Comparison of ENCODE assay signal across 11 cellular contexts in genomic region chr16:9112166-9112843, GRCh38. TPM values are rescaled to one million over a fixed set of nuclear protein-coding genes. Genes with fewer than 3 reads are reported as not detected.
DNase-seq lines count a peak whose midpoint lies in the region; ATAC-seq and TF ChIP-seq lines count a peak whose summit lies in the region.
"Had no signal": no experiment of that assay in that cellular context is flagged by ENCODE, and none has a peak within 500 bp of the region (broad histone marks: within the 10 kb centered on the region; RNA-seq: fewer than 3 reads in every experiment).

No MANE protein-coding gene starts in this region.

- peak overlapping the region; percentile 11; the same call in 1 of the 2 replicates for H3K4me2 ChIP-seq in IMR-90 (ENCODE audit: low read depth, low read length)
- H3K4me2 ChIP-seq in neural progenitor cell = no peak overlapping the region

- no peak overlapping the region for H3K4me3 ChIP-seq in A673 (ENCODE audit: low read depth, low read length, poor library complexity, severe bottlenecking)
- H3K4me3 ChIP-seq in IMR-90 (ENCODE audit: insufficient read depth, low read depth, low read length) = no peak overlapping the region
- H3K4me3 ChIP-seq in neural progenitor cell = no peak overlapping the region

- intact Hi-C loops in A673 (cut with micrococcal nuclease; ENCODE audit: unreplicated experiment) = loop anchor here (10.0 kb wide), 1 partner anchor 208 kb away; no protein-coding TSS in a partner anchor
- intact Hi-C loops in IMR-90 (cut with micrococcal nuclease) = no loop called here
- intact Hi-C loops in natural killer cell (cut with micrococcal nuclease) = no loop called here

- in situ Hi-C loops in IMR-90 (cut with MboI; ENCODE audit: low sequenced_read_pairs) = loop anchor here (25.0 kb wide), 1 partner anchor 1825 kb away; the partner anchor contains the start of genes CLEC16A and DEXI

- no peak overlapping the region for H4K8ac ChIP-seq in IMR-90 (ENCODE audit: low read depth in 2 of 2, low read length in 2 of 2)

- no peak overlapping the region for H3K18ac ChIP-seq in IMR-90 (ENCODE audit: low read depth, low read length)

- no peak overlapping the region for H2AK9ac ChIP-seq in IMR-90 (replicated peaks; ENCODE audit: low read depth, low read length, poor library complexity)

- H4K20me1 ChIP-seq in IMR-90 (ENCODE audit: insufficient read depth, low read length) (peaks cover 100% of the 10 kb centered on the region), neural progenitor cell (ENCODE audit: low read depth) (peaks cover 100% of the 10 kb centered on the region)

- peaks cover 10 to 68% of the 10 kb centered on the region in 2 experiments for H3K79me1 ChIP-seq in IMR-90 (ENCODE audit: low read depth in 1 of 2, low read length in 2 of 2)

- H3K79me2 ChIP-seq in neural progenitor cell (ENCODE audit: low read depth) = peaks cover 100% of the 10 kb centered on the region

- peaks cover 8% of the 10 kb centered on the region for H3F3A ChIP-seq in neural progenitor cell (ENCODE audit: low read depth)

- ATAC-seq in IMR-90 (ENCODE audit: low read depth) (no peak), natural killer cell (peak in 1 of 3 donors; percentile 24), GM21515 (IDR thresholded peaks at IDR 0.05; ENCODE audit: unreplicated experiment) (no peak)

- no peaks in the 10 kb centered on the region for H3K9me3 ChIP-seq in A673 (ENCODE audit: low read depth, low read length, poor library complexity, severe bottlenecking)
- no peaks in the 10 kb centered on the region for H3K9me3 ChIP-seq in IMR-90 (ENCODE audit: control insufficient read depth, insufficient read depth, low read length)
- no peaks in the 10 kb centered on the region for H3K9me3 ChIP-seq in neural progenitor cell (ENCODE audit: low read depth)

- H3K27ac Mint-ChIP-seq in natural killer cell (peak overlapping the region; percentile 82 to 88), neural progenitor cell (no peak overlapping the region)

- H2AFZ ChIP-seq in IMR-90 (replicated peaks; ENCODE audit: low read length, poor library complexity) (no peak overlapping the region), neural progenitor cell (replicated peaks) (no peak overlapping the region)

- H4K91ac ChIP-seq in IMR-90 (ENCODE audit: insufficient read depth, low read depth, low read length) = no peak overlapping the region

- H4K5ac ChIP-seq in IMR-90 (ENCODE audit: low read depth, low read length) = no peak overlapping the region

- H3K27me3 Mint-ChIP-seq in natural killer cell (ENCODE audit: low read depth in 2 of 2) (no peaks in the 10 kb centered on the region), neural progenitor cell (ENCODE audit: insufficient read depth, low read depth) (no peaks in the 10 kb centered on the region)

- H3K14ac ChIP-seq in IMR-90 (replicated peaks; ENCODE audit: low read depth, low read length) = no peak overlapping the region

- H3K36me3 ChIP-seq in A673 (ENCODE audit: insufficient read depth, low read length, poor library complexity, severe bottlenecking) = peaks cover 86% of the 10 kb centered on the region
- H3K36me3 ChIP-seq in IMR-90 (ENCODE audit: control insufficient read depth, insufficient read depth, low read length) = peaks cover 39% of the 10 kb centered on the region
- H3K36me3 ChIP-seq in neural progenitor cell = peaks cover under 1% of the 10 kb centered on the region

- H3K9me1 ChIP-seq in IMR-90 (ENCODE audit: insufficient read depth, low read length) = peaks cover 30% of the 10 kb centered on the region

- H3K27ac ChIP-seq in A673 (ENCODE audit: low read depth, low read length, poor library complexity, severe bottlenecking) = peak overlapping the region; percentile 49
- peak overlapping the region; percentile 10; the same call in 1 of the 2 replicates for H3K27ac ChIP-seq in IMR-90 (ENCODE audit: insufficient read depth, low read length)
- H3K27ac ChIP-seq in epithelial cell of prostate = peak overlapping the region; percentile 69
- no peak overlapping the region for H3K27ac ChIP-seq in neural progenitor cell

- POLR2A ChIA-PET in A673 (lab: Charles Lee; ENCODE audit: low non-redundant PET) = no interaction called here
- POLR2A ChIA-PET in IMR-90 (lab: Charles Lee; ENCODE audit: unreplicated experiment) = no interaction called here

- H2BK15ac ChIP-seq in IMR-90 (ENCODE audit: low read depth, low read length) = no peak overlapping the region

- BruUV-seq in A673 (replicated peaks; lab: Mats Ljungman, UMichigan) (no TSS peak), IMR-90 (replicated peaks; lab: Mats Ljungman, UMichigan) (no TSS peak)

- no peak overlapping the region for H3K56ac ChIP-seq in IMR-90 (ENCODE audit: extremely low read depth, insufficient read depth, low read length)

- no peak for TF ChIP-seq POLR2A in IMR-90 (IDR thresholded peaks at IDR 0.05; ENCODE audit: low read depth, low read length)

- no peak overlapping the region for H3K9ac ChIP-seq in IMR-90 (ENCODE audit: low read depth, low read length)
- no peak overlapping the region for H3K9ac ChIP-seq in neural progenitor cell

- no peak overlapping the region for H3K4ac ChIP-seq in IMR-90 (ENCODE audit: low read depth, low read length)

- H2BK20ac ChIP-seq in IMR-90 (ENCODE audit: low read depth, low read length) = no peak overlapping the region

- WGBS in IMR-90 (ENCODE audit: extremely low coverage in 2 of 2, insufficient read length in 1 of 2), 2 experiments = 94% methylated on average over 2 of the region's 5 CpGs; no CpG with 5 or more reads in 1 of the 2 experiments

- dilution Hi-C loops in IMR-90 (cut with HindIII; ENCODE audit: low sequenced_read_pairs, unreplicated experiment) = no loop called here

- H2BK120ac ChIP-seq in IMR-90 (ENCODE audit: low read depth, low read length) = no peak overlapping the region

- H3K4me1 Mint-ChIP-seq in natural killer cell (peaks cover 91 to 94% of the 10 kb centered on the region in 2 donors), neural progenitor cell (peaks cover 9% of the 10 kb centered on the region)

- DNase-seq in A673 (ENCODE audit: low spot score) = no peak
- DNase-seq in IMR-90 = no peak
- DNase-seq in epithelial cell of prostate (ENCODE audit: low read depth, low spot score) = no peak
- no peak for DNase-seq in natural killer cell
- DNase-seq in neural progenitor cell (ENCODE audit: low spot score) = no peak
- no peak for DNase-seq in C1 segment of cervical spinal cord (lab: John Stamatoyannopoulos, UW)
- no peak for DNase-seq in NCI-H1417 (lab: John Stamatoyannopoulos, UW)
- DNase-seq: NCI-H2171; stimulated activated CD4-positive, alpha-beta T cell treated with anti-CD3 and anti-CD28 coated beads, Interleukin-15, amount 100 ng/mL, for 24 hours; stimulated activated naive CD4-positive, alpha-beta T cell treated with Interleukin-2 at 50 U/mL for 16 hours had no signal

- H3K27me3 ChIP-seq in A673 (replicated peaks; ENCODE audit: insufficient read depth, low read depth, low read length, poor library complexity) (no peaks in the 10 kb centered on the region), IMR-90 (ENCODE audit: control insufficient read depth, insufficient read depth, low read length) (no peaks in the 10 kb centered on the region), neural progenitor cell (no peaks in the 10 kb centered on the region)

- no peak for TF ChIP-seq CTCF in A673 (conservative IDR thresholded peaks at IDR 0.05; ENCODE audit: low read depth, low read length)
- no peak for TF ChIP-seq CTCF in IMR-90 (conservative IDR thresholded peaks at IDR 0.05; ENCODE audit: low read depth, low read length)
- no peak for TF ChIP-seq CTCF in natural killer cell (IDR thresholded peaks at IDR 0.05)
- TF ChIP-seq CTCF in neural progenitor cell (IDR thresholded peaks at IDR 0.05) = no peak

- H3K4me1 ChIP-seq in A673 (ENCODE audit: insufficient read depth, low read length, poor library complexity, severe bottlenecking) (peaks cover 39% of the 10 kb centered on the region), IMR-90 (ENCODE audit: control insufficient read depth, insufficient read depth, low read length) (peaks cover 29% of the 10 kb centered on the region), neural progenitor cell (peaks cover 30% of the 10 kb centered on the region)

- H2AK5ac ChIP-seq in IMR-90 (ENCODE audit: low read depth, low read length) = peak overlapping the region; percentile 7; the same call in 1 of the 2 replicates

- TF ChIP-seq RAD21 in IMR-90 (IDR thresholded peaks at IDR 0.05; ENCODE audit: low read length) = no peak

- no peaks in the 10 kb centered on the region for H3K9me3 Mint-ChIP-seq in natural killer cell
- H3K9me3 Mint-ChIP-seq in neural progenitor cell = no peaks in the 10 kb centered on the region

- no peak overlapping the region for H2BK5ac ChIP-seq in IMR-90 (ENCODE audit: low read depth, low read length, poor library complexity, severe bottlenecking)

- H3K4me3 Mint-ChIP-seq in natural killer cell (peak overlapping the region; percentile 73), neural progenitor cell (no peak overlapping the region)

- CTCF ChIA-PET in A673 (lab: Charles Lee) (no interaction called here), IMR-90 (lab: Yijun Ruan, JAX) (no interaction called here)

- no peak overlapping the region for H3K23ac ChIP-seq in IMR-90 (ENCODE audit: low read depth, low read length)

- H3K36me3 Mint-ChIP-seq in natural killer cell (peaks cover under 1% of the 10 kb centered on the region), neural progenitor cell (peaks cover 51% of the 10 kb centered on the region)

TF ChIP-seq in IMR-90, 13 proteins besides CTCF, POLR2A, EP300 and RAD21 (continues in another document):
- no peak for TF ChIP-seq NFE2L2 (IDR thresholded peaks at IDR 0.05; ENCODE audit: low read depth, low read length)
- no peak for TF ChIP-seq CHD1 (IDR thresholded peaks at IDR 0.05; ENCODE audit: low read depth, low read length)
- no peak for TF ChIP-seq RFX5 (IDR thresholded peaks at IDR 0.05; ENCODE audit: low read depth, low read length)
- TF ChIP-seq MAFK (IDR thresholded peaks at IDR 0.05; ENCODE audit: low read depth, low read length) = no peak
- TF ChIP-seq MXI1 (IDR thresholded peaks at IDR 0.05; ENCODE audit: borderline replicate concordance, low read depth, low read length) = no peak
- no peak for TF ChIP-seq MAZ (IDR thresholded peaks at IDR 0.05; ENCODE audit: borderline replicate concordance, low read depth, low read length)
- TF ChIP-seq CEBPB (IDR thresholded peaks at IDR 0.05; ENCODE audit: low read depth, low read length) = no peak

RNA-seq across cellular contexts. Expression of gene HAPSTR1, which starts 20.9 kb away (rescaled TPM):
- 83.8 and 90.4 TPM in 2 replicates for total RNA-seq in A673 (2021)
- total RNA-seq in IMR-90 (2012; rRNA removed) = 56.5 and 81.9 TPM in 2 replicates
- polyA plus RNA-seq in IMR-90 (2012; rRNA removed) = 18.4 and 22.2 TPM in 2 replicates
- 5.9 and 7.3 TPM in 2 replicates for polyA plus RNA-seq in IMR-90 (2012; cell fraction: cytosol; rRNA removed)
- 5.7 and 23.8 TPM in 2 replicates for polyA plus RNA-seq in IMR-90 (2012; cell fraction: nucleus; rRNA removed; ENCODE audit: low replicate concordance)
- total RNA-seq in natural killer cell = 100 to 1,000 TPM; 135 to 145 (median 138) TPM
- total RNA-seq in neural progenitor cell (ENCODE audit: low replicate concordance) = 64.2 and 77.3 TPM in 2 replicates
